Comparison of ENCODE assay signal across 1 cellular context in genomic region chr22:40739723-40740122, GRCh38.
TF ChIP-seq lines count a peak whose summit lies in the region.

No MANE protein-coding gene starts in this region.

TF ChIP-seq in endothelial cell of umbilical vein, 7 proteins besides CTCF, POLR2A, EP300 and RAD21:
- no peak for TF ChIP-seq JUN (IDR thresholded peaks at IDR 0.05; ENCODE audit: borderline replicate concordance, insufficient read depth, insufficient read length, low read depth)
- no peak for TF ChIP-seq FOS (IDR thresholded peaks at IDR 0.05; ENCODE audit: borderline replicate concordance, insufficient read depth, low read length)
- no peak for TF ChIP-seq MYC (IDR thresholded peaks at IDR 0.05; ENCODE audit: low read depth, low read length)
- TF ChIP-seq EZH2 (IDR thresholded peaks at IDR 0.05; ENCODE audit: borderline replicate concordance, low read depth, low read length, severe bottlenecking), result no peak
- TF ChIP-seq MAX (IDR thresholded peaks at IDR 0.05; ENCODE audit: insufficient read depth, insufficient read length), result no peak
- TF ChIP-seq GATA2 (IDR thresholded peaks at IDR 0.05; ENCODE audit: insufficient read depth, insufficient read length, low read depth, low read length), result no peak
- no peak for TF ChIP-seq POLR2AphosphoS5 (IDR thresholded peaks at IDR 0.05; ENCODE audit: insufficient read depth, low read depth, low read length)
